Comparison of ENCODE assay signal across 8 cellular contexts in the genomic region with DNA sequence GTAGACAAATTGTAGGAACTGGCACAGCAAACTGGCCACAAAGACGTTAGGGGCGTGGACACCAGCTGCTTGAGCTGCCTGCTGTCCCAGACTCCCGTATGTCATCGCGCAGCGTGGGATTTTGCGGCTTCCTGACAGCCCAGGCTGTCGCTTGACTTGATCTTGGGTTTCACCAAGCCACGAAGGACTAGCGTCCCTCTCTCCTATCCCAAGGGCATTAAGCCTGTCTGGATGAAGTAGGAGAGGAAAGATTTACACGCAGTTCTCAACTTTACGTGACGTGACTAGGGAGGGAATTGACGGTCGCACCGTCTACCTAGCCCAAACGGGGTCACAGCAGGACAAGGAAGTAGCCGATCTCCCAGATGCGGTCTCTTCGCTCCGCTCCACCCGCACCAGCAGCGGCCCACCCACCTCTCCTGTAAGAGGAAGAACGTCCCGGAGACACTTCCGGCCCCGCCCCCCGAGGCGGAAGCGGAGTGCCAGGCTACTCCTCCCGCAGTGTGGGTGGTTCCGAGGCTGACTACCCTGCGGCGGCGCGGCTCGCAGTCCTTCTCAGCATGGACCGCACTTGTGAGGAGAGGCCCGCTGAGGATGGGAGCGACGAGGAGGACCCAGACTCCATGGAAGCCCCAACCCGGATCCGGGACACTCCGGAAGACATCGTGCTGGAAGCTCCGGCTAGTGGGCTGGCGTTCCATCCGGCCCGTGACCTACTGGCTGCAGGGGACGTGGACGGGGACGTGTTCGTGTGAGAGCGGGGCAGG. TPM values are rescaled to one million over a fixed set of nuclear protein-coding genes. Genes with fewer than 3 reads are reported as not detected.
DNase-seq lines count a peak whose midpoint lies in the region; ATAC-seq and TF ChIP-seq lines count a peak whose summit lies in the region.

A gene with protein sequence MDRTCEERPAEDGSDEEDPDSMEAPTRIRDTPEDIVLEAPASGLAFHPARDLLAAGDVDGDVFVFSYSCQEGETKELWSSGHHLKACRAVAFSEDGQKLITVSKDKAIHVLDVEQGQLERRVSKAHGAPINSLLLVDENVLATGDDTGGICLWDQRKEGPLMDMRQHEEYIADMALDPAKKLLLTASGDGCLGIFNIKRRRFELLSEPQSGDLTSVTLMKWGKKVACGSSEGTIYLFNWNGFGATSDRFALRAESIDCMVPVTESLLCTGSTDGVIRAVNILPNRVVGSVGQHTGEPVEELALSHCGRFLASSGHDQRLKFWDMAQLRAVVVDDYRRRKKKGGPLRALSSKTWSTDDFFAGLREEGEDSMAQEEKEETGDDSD (plus strand): TSS at position 552 of the 767 bp plus-strand sequence. CDS start 9 bp downstream, at position 561.

- POLR2A ChIA-PET in AG04450 (lab: Yijun Ruan, JAX): interaction anchor here (1.5 to 2.1 kb wide), 3 partner anchors 17 to 117 kb away, joined by 6 to 11 read pairs (median 7); a partner anchor contains a TSS

- TF ChIP-seq CTCF in AG04450 (IDR thresholded peaks at IDR 0.05; ENCODE audit: low read depth, low read length): no peak
- TF ChIP-seq CTCF in spleen (IDR thresholded peaks at IDR 0.05 in 8 of 11, conservative IDR thresholded peaks at IDR 0.05 in 3 of 11): peak in 1 of 11 experiments; percentile 38

- peak in 2 of 3 donors; percentile 14 to 18 for TF ChIP-seq POLR2A in spleen (IDR thresholded peaks at IDR 0.05)

- peaks cover 13 to 42% (median 29%) of the 10 kb centered on the region in 6 donors for H3K4me1 ChIP-seq in spleen

- peak within 1 kb of the TSS; percentile 95 for H3K4me3 ChIP-seq in AG04450 (ENCODE audit: low read depth, low read length)
- peak within 1 kb of the TSS; percentile 67 to 100 (median 96) for H3K4me3 ChIP-seq in spleen

- CTCF ChIA-PET in AG04450 (lab: Charles Lee): interaction anchor here (0.9 to 2.2 kb wide), 2 partner anchors 116 to 292 kb away, joined by 3 to 6 read pairs; no protein-coding TSS in a partner anchor

- H3K27ac ChIP-seq in AG04450 (ENCODE audit: low read depth, low read length) (peak within 1 kb of the TSS; percentile 92), spleen (peak within 1 kb of the TSS; percentile 86 to 98 (median 94))

- intact Hi-C loops in spleen (cut with DNase I; ENCODE audit: low total_unique reads): no loop called here

- peaks cover 6 to 68% (median 53%) of the 10 kb centered on the region in 6 donors for H3K36me3 ChIP-seq in spleen

- peak; percentile 97 for ATAC-seq in GM18907 (IDR thresholded peaks at IDR 0.05; ENCODE audit: unreplicated experiment)
- ATAC-seq in HG03159 (IDR thresholded peaks at IDR 0.05; ENCODE audit: unreplicated experiment): peak; percentile 98

- no peaks in the 10 kb centered on the region for H3K27me3 ChIP-seq in AG04450 (ENCODE audit: control insufficient read depth, insufficient read depth, low read length)
- H3K27me3 ChIP-seq in spleen (replicated peaks in 1 of 7): no peaks in the 10 kb centered on the region

- peak; percentile 70 for DNase-seq in AG04450 (ENCODE audit: low read depth, low spot score)
- DNase-seq in NCI-H345 (lab: John Stamatoyannopoulos, UW): peak; percentile 96
- peak; percentile 91 to 94 (median 92) for DNase-seq in activated CD4-positive, CD25-positive, alpha-beta regulatory T cell (lab: John Stamatoyannopoulos, UW)
- peak; percentile 95 for DNase-seq in central memory CD4-positive, alpha-beta T cell
- DNase-seq in inferior parietal cortex (ENCODE audit: extremely low spot score): peak; percentile 96
- peak; percentile 100 for DNase-seq in spleen

- H3K9me3 ChIP-seq in AG04450 (ENCODE audit: control insufficient read depth, insufficient read depth, low read length): peaks cover 3% of the 10 kb centered on the region; the same call in 1 of the 2 replicates
- no peaks in the 10 kb centered on the region for H3K9me3 ChIP-seq in spleen

- 0 to 2% (median 1%) methylated on average over 34 to 54 of the region's 54 CpGs for WGBS in spleen, 5 donors

RNA-seq across cellular contexts. Expression of the gene that starts here (rescaled TPM):
- polyA plus RNA-seq in AG04450 (2011; rRNA removed) (13.6 and 14.3 TPM in 2 replicates), spleen (10 to 100 TPM; 14.2 to 25.6 (median 21.6) TPM)
- 19.2 and 22.8 TPM in 2 replicates for polyA minus RNA-seq in AG04450 (2011; rRNA and poly(A)+ RNA removed)
- total RNA-seq in spleen: 10 to 100 TPM; 23.0 to 30.8 (median 25.7) TPM

Comparison
In these comparisons a context has a peak if more than half of its experiments do, and no peak if none do; other contexts are left out.
1. Peak in every context shown above with its lines: DNase-seq, ATAC-seq, H3K4me3 ChIP-seq and H3K27ac ChIP-seq.